In genomic region chr22:50261615-50262459, GRCh38 we compare ENCODE assay signal across 8 cellular contexts. TPM values are rescaled to one million over a fixed set of nuclear protein-coding genes. Genes with fewer than 3 reads are reported as not detected.
DNase-seq lines count a peak whose midpoint lies in the region; ATAC-seq and TF ChIP-seq lines count a peak whose summit lies in the region.

MAPK12 (minus strand) TSS chr22:50261683; CDS start chr22:50261509, 174 bp downstream.

- H3K4me1 ChIP-seq in ACC112 (ENCODE audit: control insufficient read depth, insufficient read depth, low read length, unreplicated experiment) (peaks cover 14% of the 10 kb centered on the region), lower lobe of right lung (peaks cover 16% of the 10 kb centered on the region), urinary bladder (ENCODE audit: insufficient read depth) (peaks cover 3% of the 10 kb centered on the region)

- intact Hi-C loops in lower lobe of right lung (cut with DNase I) = no loop called here

- H3K27me3 ChIP-seq in ACC112 (ENCODE audit: insufficient read depth, low read length) = no peaks in the 10 kb centered on the region
- peaks cover 25% of the 10 kb centered on the region for H3K27me3 ChIP-seq in lower lobe of right lung (ENCODE audit: low read depth)

- H3K9me3 ChIP-seq in lower lobe of right lung = no peaks in the 10 kb centered on the region

- DNase-seq in GM12865 (ENCODE audit: low read depth) (peak; percentile 73), NCI-H526 treated with DMSO at 0.1 percent for 48 hours (lab: John Stamatoyannopoulos, UW) (peak; percentile 19), choroid plexus epithelial cell (ENCODE audit: low read depth) (peak; percentile 28), lower lobe of right lung (no peak), COLO829 (ENCODE audit: low spot score) (no peak)
- DNase-seq in activated effector memory CD4-positive, alpha-beta T cell treated with anti-CD3 and anti-CD28 coated beads, Interleukin-2, amount 50 U/mL, for 16 hours = no peak

- H3K27ac ChIP-seq in ACC112 (ENCODE audit: low read depth, low read length) (peak within 1 kb of the TSS; percentile 22; the same call in 1 of the 2 replicates), lower lobe of right lung (no peak within 1 kb of the TSS), urinary bladder (ENCODE audit: low read depth) (no peak within 1 kb of the TSS)

- peaks cover 10% of the 10 kb centered on the region for H3K79me2 ChIP-seq in ACC112 (ENCODE audit: control insufficient read depth, insufficient read depth, low read length, unreplicated experiment)

- peak; percentile 4 to 16 for ATAC-seq in lower lobe of right lung

- WGBS in urinary bladder = 3% methylated on average over 60 of the region's 61 CpGs

- no peak within 1 kb of the TSS for H2AFZ ChIP-seq in ACC112 (ENCODE audit: low read length, unreplicated experiment)

- TF ChIP-seq CTCF in GM12865 (IDR thresholded peaks at IDR 0.05; ENCODE audit: insufficient read depth, low read depth, low read length, missing control alignments) (no peak), choroid plexus epithelial cell (conservative IDR thresholded peaks at IDR 0.05; ENCODE audit: low read depth, low read length) (no peak), lower lobe of right lung (IDR thresholded peaks at IDR 0.05) (no peak)

- H3K4me3 ChIP-seq in ACC112 (ENCODE audit: low read depth, low read length) = peak within 1 kb of the TSS; percentile 80
- H3K4me3 ChIP-seq in GM12865 (ENCODE audit: low read depth, low read length) = peak within 1 kb of the TSS; percentile 80
- H3K4me3 ChIP-seq in choroid plexus epithelial cell (ENCODE audit: low read depth, low read length) = peak within 1 kb of the TSS; percentile 67
- H3K4me3 ChIP-seq in lower lobe of right lung = peak within 1 kb of the TSS; percentile 57
- peak within 1 kb of the TSS; percentile 57 for H3K4me3 ChIP-seq in urinary bladder (ENCODE audit: low read depth, low read length)

- H3K36me3 ChIP-seq in ACC112 (ENCODE audit: insufficient read depth, low read length) = no peaks in the 10 kb centered on the region
- H3K36me3 ChIP-seq in lower lobe of right lung = peaks cover 6% of the 10 kb centered on the region
- no peaks in the 10 kb centered on the region for H3K36me3 ChIP-seq in urinary bladder (ENCODE audit: insufficient read depth)

RNA-seq across cellular contexts. Expression of gene MAPK12, which starts in this region (rescaled TPM):
- total RNA-seq in lower lobe of right lung (11.9 TPM), urinary bladder (9.3 TPM)
- 21.3 TPM for polyA plus RNA-seq in urinary bladder

Comparison
In these comparisons a context has a peak if more than half of its experiments do, and no peak if none do; other contexts are left out.
1. DNase-seq: peak in GM12865 (single experiment), NCI-H526 treated with DMSO at 0.1 percent for 48 hours (single experiment) and choroid plexus epithelial cell (single experiment); none in lower lobe of right lung (single experiment), COLO829 (single experiment) and activated effector memory CD4-positive, alpha-beta T cell treated with anti-CD3 and anti-CD28 coated beads, Interleukin-2, amount 50 U/mL, for 16 hours (single experiment).
2. Peak in every context shown above with its lines, with median percentiles within 50 percentile points of each other: H3K4me3 ChIP-seq.